Comparison of ENCODE assay signal across 14 cellular contexts in the genomic region with DNA sequence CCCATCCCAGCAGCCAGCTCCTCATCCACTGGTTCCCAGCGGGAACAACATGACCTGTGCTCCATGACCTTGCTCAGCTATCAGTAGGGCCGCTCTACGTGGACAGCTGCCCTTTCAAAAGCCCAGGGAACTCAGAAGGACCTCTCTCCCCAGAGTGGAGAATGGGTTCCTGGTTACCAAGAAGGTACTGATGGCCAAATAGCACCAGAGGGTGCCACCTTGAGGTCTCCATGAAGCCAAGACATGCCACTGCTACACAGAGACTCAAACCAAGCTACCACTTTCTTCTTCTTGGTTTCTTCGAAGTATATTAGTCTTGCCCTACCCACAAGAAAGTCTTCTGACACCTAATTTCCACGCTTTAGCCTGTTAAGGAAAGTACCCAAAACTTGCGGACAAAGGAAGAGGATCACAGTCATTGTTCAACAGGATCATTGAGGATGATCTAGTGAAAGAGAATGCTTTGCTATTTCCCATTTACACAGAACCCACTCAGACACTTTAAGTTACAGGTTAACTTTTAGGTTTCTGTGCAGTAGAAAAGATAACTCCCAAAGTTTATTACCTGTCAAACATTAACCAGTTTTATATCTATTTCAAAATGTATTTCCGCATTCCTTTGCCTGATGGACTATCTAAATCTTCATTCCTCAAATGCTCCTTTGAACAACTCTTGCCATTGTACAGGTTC.
A peak's percentile ranks its signal among the peaks of the same experiment; 100 is the strongest.
DNase-seq lines count a peak whose midpoint lies in the region; ATAC-seq, FAIRE-seq and TF ChIP-seq lines count a peak whose summit lies in the region.
"Had no signal": no experiment of that assay in that cellular context is flagged by ENCODE, and none has a peak within 500 bp of the region (broad histone marks: within the 10 kb centered on the region; RNA-seq: fewer than 3 reads in every experiment).

No MANE protein-coding gene starts in this region.

- DNase-seq in HT-29 (ENCODE audit: low spot score) (peak; percentile 60), kidney (no peak), SIG-M5 (lab: John Stamatoyannopoulos, UW) (no peak), vagina (ENCODE audit: extremely low spot score in 2 of 2) (no peak)
- DNase-seq in stimulated activated effector memory CD8-positive, alpha-beta T cell treated with anti-CD3 and anti-CD28 coated beads, Interleukin-12 subunit alpha, Interleukin-12 subunit beta, amount 100 ng/mL, for 72 hours (ENCODE audit: low spot score in 2 of 2): no peak
- DNase-seq in natural killer cell treated with Interleukin-12 subunit alpha and Interleukin-12 subunit beta and Interleukin-15 and Interleukin-18, amount 100 ng/mL, for 72 hours (ENCODE audit: low spot score): no peak
- DNase-seq: activated CD4-positive, CD25-positive, alpha-beta regulatory T cell treated with anti-CD3 and anti-CD28 coated beads, Interleukin-2, amount 50 U/mL, for 72 hours; central memory CD4-positive, alpha-beta T cell; GF-D8; islet precursor cell; KG1 had no signal

- peaks cover 6% of the 10 kb centered on the region; the same call in 1 of the 2 replicates for H3K9me3 ChIP-seq in BLaER1
- no peaks in the 10 kb centered on the region for H3K9me3 ChIP-seq in kidney (ENCODE audit: control insufficient read depth in 1 of 2, low read length in 2 of 2)
- no peaks in the 10 kb centered on the region for H3K9me3 ChIP-seq in vagina

- no peaks in the 10 kb centered on the region for H3K9me3 Mint-ChIP-seq in stimulated activated effector memory CD8-positive, alpha-beta T cell treated with anti-CD3 and anti-CD28 coated beads, Interleukin-12 subunit alpha, Interleukin-12 subunit beta, amount 100 ng/mL, for 72 hours
- no peaks in the 10 kb centered on the region for H3K9me3 Mint-ChIP-seq in natural killer cell treated with Interleukin-12 subunit alpha and Interleukin-12 subunit beta and Interleukin-15 and Interleukin-18, amount 100 ng/mL, for 72 hours
- H3K9me3 Mint-ChIP-seq: activated T-helper 2 cell treated with anti-CD3 and anti-CD28 coated beads, Interferon-gamma antibody, Interleukin-2, Interleukin-4, amounts not matched to agents 10 μg/mL and 5 μg/mL and 100 μg/mL, durations not matched to agents 14 hours and 24 hours and 36 hours had no signal

- H3K36me3 Mint-ChIP-seq in stimulated activated effector memory CD8-positive, alpha-beta T cell treated with anti-CD3 and anti-CD28 coated beads, Interleukin-12 subunit alpha, Interleukin-12 subunit beta, amount 100 ng/mL, for 72 hours: no peaks in the 10 kb centered on the region
- no peaks in the 10 kb centered on the region for H3K36me3 Mint-ChIP-seq in natural killer cell treated with Interleukin-12 subunit alpha and Interleukin-12 subunit beta and Interleukin-15 and Interleukin-18, amount 100 ng/mL, for 72 hours

- H3K4me1 ChIP-seq in BLaER1: peaks cover 22% of the 10 kb centered on the region
- H3K4me1 ChIP-seq in kidney (ENCODE audit: control insufficient read depth in 1 of 2, insufficient read depth in 1 of 2, low read depth in 1 of 2, low read length in 2 of 2): peaks cover 7 to 15% of the 10 kb centered on the region in 2 donors
- no peaks in the 10 kb centered on the region for H3K4me1 ChIP-seq in vagina

- H3K9ac ChIP-seq in BLaER1: no peak overlapping the region
- H3K9ac ChIP-seq in kidney (ENCODE audit: low read length in 2 of 2): no peak overlapping the region

- no peak overlapping the region for H3K4me3 Mint-ChIP-seq in stimulated activated effector memory CD8-positive, alpha-beta T cell treated with anti-CD3 and anti-CD28 coated beads, Interleukin-12 subunit alpha, Interleukin-12 subunit beta, amount 100 ng/mL, for 72 hours
- H3K4me3 Mint-ChIP-seq in natural killer cell treated with Interleukin-12 subunit alpha and Interleukin-12 subunit beta and Interleukin-15 and Interleukin-18, amount 100 ng/mL, for 72 hours: no peak overlapping the region

- intact Hi-C loops in kidney (cut with DNase I): loop anchor here (5.0 kb wide), 1 partner anchor 236 kb away; no protein-coding TSS in a partner anchor
- intact Hi-C loops in vagina (cut with DNase I): no loop called here

- peak; percentile 23 for ATAC-seq in GM19467 (IDR thresholded peaks at IDR 0.05; ENCODE audit: unreplicated experiment)
- ATAC-seq in stimulated activated effector memory CD8-positive, alpha-beta T cell treated with anti-CD3 and anti-CD28 coated beads, Interleukin-12 subunit alpha, Interleukin-12 subunit beta, amount 100 ng/mL, for 72 hours: no peak
- no peak for ATAC-seq in natural killer cell treated with Interleukin-12 subunit alpha and Interleukin-12 subunit beta and Interleukin-15 and Interleukin-18, amount 100 ng/mL, for 72 hours

- H3K4me3 ChIP-seq in BLaER1 (no peak overlapping the region), kidney (ENCODE audit: low read length in 2 of 2) (peak overlapping the region in 1 of 2 donors; percentile 8), vagina (no peak overlapping the region)

- H3K4me1 Mint-ChIP-seq in stimulated activated effector memory CD8-positive, alpha-beta T cell treated with anti-CD3 and anti-CD28 coated beads, Interleukin-12 subunit alpha, Interleukin-12 subunit beta, amount 100 ng/mL, for 72 hours: peaks cover 6% of the 10 kb centered on the region
- H3K4me1 Mint-ChIP-seq in natural killer cell treated with Interleukin-12 subunit alpha and Interleukin-12 subunit beta and Interleukin-15 and Interleukin-18, amount 100 ng/mL, for 72 hours (ENCODE audit: low read depth in 2 of 2): peaks cover 5 to 8% of the 10 kb centered on the region in 2 donors

- no peaks in the 10 kb centered on the region for H3K36me3 ChIP-seq in BLaER1
- no peaks in the 10 kb centered on the region for H3K36me3 ChIP-seq in kidney (ENCODE audit: control insufficient read depth in 1 of 2, insufficient read depth in 2 of 2, low read length in 2 of 2)
- no peaks in the 10 kb centered on the region for H3K36me3 ChIP-seq in vagina

- peak; percentile 89 for FAIRE-seq in kidney (lab: Jason Lieb, UNC)

- no peak for TF ChIP-seq POLR2A in vagina (IDR thresholded peaks at IDR 0.05)

- H3K27ac ChIP-seq in BLaER1: no peak overlapping the region
- peak overlapping the region; percentile 66 to 81 for H3K27ac ChIP-seq in kidney (ENCODE audit: low read depth in 2 of 2, low read length in 2 of 2)
- no peak overlapping the region for H3K27ac ChIP-seq in vagina

- H3K27ac Mint-ChIP-seq in stimulated activated effector memory CD8-positive, alpha-beta T cell treated with anti-CD3 and anti-CD28 coated beads, Interleukin-12 subunit alpha, Interleukin-12 subunit beta, amount 100 ng/mL, for 72 hours: no peak overlapping the region
- H3K27ac Mint-ChIP-seq in natural killer cell treated with Interleukin-12 subunit alpha and Interleukin-12 subunit beta and Interleukin-15 and Interleukin-18, amount 100 ng/mL, for 72 hours: no peak overlapping the region
- H3K27ac Mint-ChIP-seq: activated T-helper 2 cell treated with anti-CD3 and anti-CD28 coated beads, Interferon-gamma antibody, Interleukin-2, Interleukin-4, amounts not matched to agents 10 μg/mL and 5 μg/mL and 100 μg/mL, durations not matched to agents 14 hours and 24 hours and 36 hours had no signal

- peaks cover 5 to 24% of the 10 kb centered on the region in 2 donors for H3K27me3 Mint-ChIP-seq in natural killer cell treated with Interleukin-12 subunit alpha and Interleukin-12 subunit beta and Interleukin-15 and Interleukin-18, amount 100 ng/mL, for 72 hours

- TF ChIP-seq CTCF in kidney (IDR thresholded peaks at IDR 0.05; ENCODE audit: borderline replicate concordance, extremely low read depth, insufficient read depth): no peak
- no peak for TF ChIP-seq CTCF in vagina (IDR thresholded peaks at IDR 0.05)

- no peaks in the 10 kb centered on the region for H3K27me3 ChIP-seq in BLaER1
- no peaks in the 10 kb centered on the region for H3K27me3 ChIP-seq in vagina

- no peaks in the 10 kb centered on the region for H4K20me1 ChIP-seq in BLaER1

- H3K4me2 ChIP-seq in BLaER1: peak overlapping the region; percentile 31; the same call in 1 of the 2 replicates

Comparison
In these comparisons a context has a peak if more than half of its experiments do, and no peak if none do; other contexts are left out.
1. H3K27ac ChIP-seq: peak in kidney (2 of 2); none in BLaER1 (single experiment) and vagina (single experiment).